Comparison of ENCODE assay signal across 8 cellular contexts in genomic region chr7:5527038-5527339, GRCh38. TPM values are rescaled to one million over a fixed set of nuclear protein-coding genes. Genes with fewer than 3 reads are reported as not detected.
DNase-seq lines count a peak whose midpoint lies in the region; ATAC-seq and TF ChIP-seq lines count a peak whose summit lies in the region.
"Not testable (repeated sequence)": the region's sequence is repeated elsewhere in the genome, so short reads cannot be mapped to it uniquely, and the experiment has no call there.

No MANE protein-coding gene starts in this region.

- not testable (repeated sequence) for ATAC-seq in natural killer cell treated with Interleukin-12 subunit alpha and Interleukin-12 subunit beta and Interleukin-15 and Interleukin-18, amount 100 ng/mL, for 72 hours

- peaks cover 25% of the 10 kb centered on the region for H3K36me3 Mint-ChIP-seq in activated naive CD8-positive, alpha-beta T cell
- peaks cover 28% of the 10 kb centered on the region for H3K36me3 Mint-ChIP-seq in natural killer cell treated with Interleukin-12 subunit alpha and Interleukin-12 subunit beta and Interleukin-15 and Interleukin-18, amount 100 ng/mL, for 72 hours

- intact Hi-C loops in spleen (cut with DNase I; ENCODE audit: low total_unique reads), result not testable (repeated sequence)

- not testable (repeated sequence) for TF ChIP-seq CTCF in AG04450 (IDR thresholded peaks at IDR 0.05; ENCODE audit: low read depth, low read length); HEK293 (tag by site-specific recombination; IDR thresholded peaks at IDR 0.05); SU-DHL-6 (IDR thresholded peaks at IDR 0.05; ENCODE audit: insufficient read depth, low read length, poor library complexity, severe bottlenecking); spleen (IDR thresholded peaks at IDR 0.05 in 8 of 11, conservative IDR thresholded peaks at IDR 0.05 in 3 of 11)

- H3K27ac Mint-ChIP-seq in activated naive CD8-positive, alpha-beta T cell, result peak overlapping the region; percentile 93
- peak overlapping the region; percentile 81 to 98 for H3K27ac Mint-ChIP-seq in natural killer cell treated with Interleukin-12 subunit alpha and Interleukin-12 subunit beta and Interleukin-15 and Interleukin-18, amount 100 ng/mL, for 72 hours

- POLR2A ChIA-PET in AG04450 (lab: Yijun Ruan, JAX) (interaction anchor here (1.6 kb wide), 1 partner anchor 69 kb away, joined by 5 read pairs; no protein-coding TSS in a partner anchor), HEK293 (lab: Yijun Ruan, JAX) (interaction anchor here (1.5 kb wide), 1 partner anchor 41 kb away, joined by 4 read pairs; no protein-coding TSS in a partner anchor)

- H3K36me3 ChIP-seq in HEK293 (ENCODE audit: control insufficient read depth in 2 of 2, insufficient read depth in 1 of 2, low read length in 2 of 2), result peaks cover 7 to 45% of the 10 kb centered on the region in 2 experiments
- peaks cover 35% of the 10 kb centered on the region for H3K36me3 ChIP-seq in SU-DHL-6 (ENCODE audit: low read length)
- peaks cover 31 to 47% of the 10 kb centered on the region in 2 donors for H3K36me3 ChIP-seq in duodenal mucosa (ENCODE audit: control insufficient read depth in 1 of 2, insufficient read depth in 2 of 2, low read length in 2 of 2)
- peaks cover 58% of the 10 kb centered on the region for H3K36me3 ChIP-seq in iPS-15b (ENCODE audit: control insufficient read depth, insufficient read depth, low read length)
- H3K36me3 ChIP-seq in spleen, result peaks cover 14 to 66% (median 42%) of the 10 kb centered on the region in 6 donors

- H3K27me3 ChIP-seq in AG04450 (ENCODE audit: control insufficient read depth, insufficient read depth, low read length); SU-DHL-6 (ENCODE audit: low read length); duodenal mucosa (ENCODE audit: control insufficient read depth in 1 of 2, insufficient read depth in 2 of 2, low read length in 2 of 2); iPS-15b (ENCODE audit: control insufficient read depth, insufficient read depth, low read length); spleen (replicated peaks in 1 of 7): not testable (repeated sequence)

- not testable (repeated sequence) for H3K4me1 ChIP-seq in HEK293 (ENCODE audit: control insufficient read depth, insufficient read depth, low read length); iPS-15b (ENCODE audit: control insufficient read depth, insufficient read depth, low read length)
- H3K4me1 ChIP-seq in duodenal mucosa (ENCODE audit: control insufficient read depth in 1 of 2, insufficient read depth in 2 of 2, low read length in 2 of 2) (peaks cover 11 to 26% of the 10 kb centered on the region in 2 donors), spleen (peaks cover 29 to 78% (median 45%) of the 10 kb centered on the region in 6 donors)

- H3K27ac ChIP-seq in AG04450 (ENCODE audit: low read depth, low read length) (peak overlapping the region; percentile 83), HEK293 (ENCODE audit: extremely low read depth, low read depth, low read length) (peak overlapping the region; percentile 75), SU-DHL-6 (ENCODE audit: low read depth, low read length) (peak overlapping the region; percentile 97), duodenal mucosa (ENCODE audit: low read depth, low read length) (peak overlapping the region; percentile 25), spleen (peak overlapping the region in 7 of 8 donors; percentile 100)

- H3K4me3 ChIP-seq in AG04450 (ENCODE audit: low read depth, low read length) (peak overlapping the region; percentile 76), duodenal mucosa (ENCODE audit: low read depth in 1 of 2, low read length in 2 of 2) (peak overlapping the region; percentile 34 to 39), iPS-15b (ENCODE audit: low read depth, low read length) (peak overlapping the region; percentile 13), spleen (peak overlapping the region; percentile 99 to 100 (median 100))
- H3K4me3 ChIP-seq in HEK293 (ENCODE audit: low read depth, low read length); SU-DHL-6 (ENCODE audit: insufficient read depth, low read length, poor library complexity, severe bottlenecking): not testable (repeated sequence)

- not testable (repeated sequence) for H3K9me3 Mint-ChIP-seq in activated naive CD8-positive, alpha-beta T cell (ENCODE audit: low read depth); natural killer cell treated with Interleukin-12 subunit alpha and Interleukin-12 subunit beta and Interleukin-15 and Interleukin-18, amount 100 ng/mL, for 72 hours

- peak overlapping the region; percentile 99 for H3K4me3 Mint-ChIP-seq in activated naive CD8-positive, alpha-beta T cell
- peak overlapping the region; percentile 91 for H3K4me3 Mint-ChIP-seq in natural killer cell treated with Interleukin-12 subunit alpha and Interleukin-12 subunit beta and Interleukin-15 and Interleukin-18, amount 100 ng/mL, for 72 hours

- TF ChIP-seq POLR2A in spleen (IDR thresholded peaks at IDR 0.05), result not testable (repeated sequence)

- peaks cover 24% of the 10 kb centered on the region for H3K4me1 Mint-ChIP-seq in activated naive CD8-positive, alpha-beta T cell (ENCODE audit: low read depth)
- peaks cover 31 to 36% of the 10 kb centered on the region in 2 donors for H3K4me1 Mint-ChIP-seq in natural killer cell treated with Interleukin-12 subunit alpha and Interleukin-12 subunit beta and Interleukin-15 and Interleukin-18, amount 100 ng/mL, for 72 hours (ENCODE audit: low read depth in 2 of 2)

- not testable (repeated sequence) for DNase-seq in AG04450 (ENCODE audit: low read depth, low spot score); natural killer cell treated with Interleukin-12 subunit alpha and Interleukin-12 subunit beta and Interleukin-15 and Interleukin-18, amount 100 ng/mL, for 72 hours (ENCODE audit: low spot score); spleen

- H3F3A ChIP-seq in SU-DHL-6 (ENCODE audit: insufficient read depth), result peaks cover 87% of the 10 kb centered on the region

- peaks cover 13% of the 10 kb centered on the region; the same call in 1 of the 2 replicates for H4K20me1 ChIP-seq in SU-DHL-6 (ENCODE audit: low read depth, low read length)

- WGBS in spleen, 5 donors, result 39 to 63% (median 53%) methylated on average over 2 of the region's 2 CpGs

- H3K27me3 Mint-ChIP-seq in activated naive CD8-positive, alpha-beta T cell; natural killer cell treated with Interleukin-12 subunit alpha and Interleukin-12 subunit beta and Interleukin-15 and Interleukin-18, amount 100 ng/mL, for 72 hours: not testable (repeated sequence)

- peaks cover 24% of the 10 kb centered on the region for H3K79me2 ChIP-seq in SU-DHL-6 (ENCODE audit: insufficient read depth, low read length)

- not testable (repeated sequence) for H3K4me2 ChIP-seq in SU-DHL-6 (ENCODE audit: low read depth, low read length, poor library complexity, severe bottlenecking)

- H3K9me2 ChIP-seq in SU-DHL-6 (replicated peaks; ENCODE audit: insufficient read depth, low read length), result not testable (repeated sequence)

- H2AFZ ChIP-seq in SU-DHL-6 (ENCODE audit: low read depth, low read length, severe bottlenecking), result not testable (repeated sequence)

- not testable (repeated sequence) for H3K9ac ChIP-seq in SU-DHL-6 (ENCODE audit: low read length)
- H3K9ac ChIP-seq in duodenal mucosa (ENCODE audit: low read depth in 1 of 2, low read length in 2 of 2) (peak overlapping the region in 1 of 2 donors; percentile 6), iPS-15b (ENCODE audit: low read depth, low read length) (peak overlapping the region; percentile 16)

- H3K9me3 ChIP-seq in AG04450 (ENCODE audit: control insufficient read depth, insufficient read depth, low read length); HEK293 (ENCODE audit: control insufficient read depth, insufficient read depth, low read depth, low read length); SU-DHL-6 (ENCODE audit: insufficient read depth, low read length); duodenal mucosa (ENCODE audit: control insufficient read depth in 1 of 2, low read length in 2 of 2); iPS-15b (ENCODE audit: control insufficient read depth, insufficient read depth, low read length); spleen: not testable (repeated sequence)

- CTCF ChIA-PET in AG04450 (lab: Charles Lee), result not testable (repeated sequence)
- CTCF ChIA-PET in HEK293 (lab: Yijun Ruan, JAX), result interaction anchor here (2.1 kb wide), 1 partner anchor 31 kb away, joined by 11 read pairs; no protein-coding TSS in a partner anchor

RNA-seq across cellular contexts. Expression of gene ACTB, which starts 3.4 kb away (rescaled TPM):
- polyA plus RNA-seq in AG04450 (2011; rRNA removed) (2,643 and 4,109 TPM in 2 replicates), spleen (1,000 to 10,000 TPM; 5,220 to 6,605 (median 5,389) TPM)
- 5,357 and 8,089 TPM in 2 replicates for polyA minus RNA-seq in AG04450 (2011; rRNA and poly(A)+ RNA removed)
- total RNA-seq in natural killer cell treated with Interleukin-12 subunit alpha and Interleukin-12 subunit beta and Interleukin-15 and Interleukin-18, amount 100 ng/mL, for 72 hours, result over 10,000 TPM in 1 of 2 donors, 1,000 to 10,000 TPM in 1; 9,239 to 13,404 TPM
- 1,000 to 10,000 TPM; 3,529 to 8,565 (median 4,739) TPM for total RNA-seq in spleen

RNA-seq across cellular contexts. Expression of gene FBXL18, which starts 13.4 kb away (rescaled TPM):
- polyA plus RNA-seq in AG04450 (2011; rRNA removed), result 3.7 and 4.8 TPM in 2 replicates
- polyA minus RNA-seq in AG04450 (2011; rRNA and poly(A)+ RNA removed), result 5.9 and 6.2 TPM in 2 replicates
- 10 to 100 TPM; 14.0 to 28.1 TPM for total RNA-seq in natural killer cell treated with Interleukin-12 subunit alpha and Interleukin-12 subunit beta and Interleukin-15 and Interleukin-18, amount 100 ng/mL, for 72 hours
- 10 to 100 TPM in 4 of 7 donors, 1 to 10 TPM in 3; 7.8 to 11.7 (median 10.2) TPM for total RNA-seq in spleen
- 1 to 10 TPM in 2 of 3 donors, under 1 TPM in 1; 0.59 to 2.3 (median 1.0) TPM for polyA plus RNA-seq in spleen

Comparison
In these comparisons a context has a peak if more than half of its experiments do, and no peak if none do; other contexts are left out.
1. H3K27ac ChIP-seq: peak in every context shown above with its lines; median percentile 100 in spleen; 97 in SU-DHL-6; 83 in AG04450; 75 in HEK293; 25 in duodenal mucosa.